In the genomic region with DNA sequence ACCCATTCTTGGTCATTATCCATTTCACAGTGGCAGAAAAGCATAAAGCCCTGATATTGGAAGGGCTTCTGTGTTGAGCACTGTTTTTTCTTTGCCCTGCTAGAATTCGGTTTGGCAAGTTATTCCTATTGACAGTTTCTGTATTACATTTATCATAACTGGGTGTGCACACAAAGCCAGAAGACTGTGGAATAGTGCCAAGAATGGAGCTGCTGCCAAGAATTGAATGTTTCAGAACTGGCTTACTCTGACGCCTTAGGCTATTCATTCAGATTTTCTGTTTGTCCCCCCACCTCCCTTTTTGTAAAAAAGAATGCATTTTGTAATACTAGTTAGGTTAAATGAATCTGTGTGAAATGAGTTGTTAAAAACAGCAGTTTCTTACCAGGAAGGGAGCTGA, we compare ENCODE assay signal across 10 cellular contexts. TPM values are rescaled to one million over a fixed set of nuclear protein-coding genes. Genes with fewer than 3 reads are reported as not detected.
DNase-seq lines count a peak whose midpoint lies in the region; ATAC-seq and TF ChIP-seq lines count a peak whose summit lies in the region.
"Had no signal": no experiment of that assay in that cellular context is flagged by ENCODE, and none has a peak within 500 bp of the region (broad histone marks: within the 10 kb centered on the region; RNA-seq: fewer than 3 reads in every experiment).

No MANE protein-coding gene starts in this region.

- DNase-seq in HFFc6: peak; percentile 74
- DNase-seq in foreskin melanocyte: peak; percentile 86
- peak; percentile 43 for DNase-seq in skeletal muscle cell (ENCODE audit: low read depth)
- DNase-seq in activated effector memory CD4-positive, alpha-beta T cell treated with anti-CD3 and anti-CD28 coated beads, Interleukin-2, amount 50 U/mL, for 16 hours: no peak
- DNase-seq in NK-92 (lab: John Stamatoyannopoulos, UW; ENCODE audit: unreplicated experiment): no peak
- DNase-seq: activated CD4-positive, alpha-beta T cell treated with anti-CD3 and anti-CD28 coated beads for 1 hour had no signal

- H3K27ac Mint-ChIP-seq in HFFc6: peak overlapping the region; percentile 56
- H3K27ac Mint-ChIP-seq in stimulated activated memory B cell treated with anti-CD40 and anti-IgM and Interleukin-4, amounts not matched to agents 10 μg/mL and 1 μg/mL and 100 μg/mL, for 72 hours: no peak overlapping the region

- peaks cover 55% of the 10 kb centered on the region for H3K36me3 Mint-ChIP-seq in HFFc6 (ENCODE audit: low read depth)
- peaks cover 74% of the 10 kb centered on the region for H3K36me3 Mint-ChIP-seq in stimulated activated memory B cell treated with anti-CD40 and anti-IgM and Interleukin-4, amounts not matched to agents 10 μg/mL and 1 μg/mL and 100 μg/mL, for 72 hours

- no peak overlapping the region for H3K4me3 ChIP-seq in skeletal muscle cell (ENCODE audit: low read depth, low read length)
- H3K4me3 ChIP-seq: ascending aorta had no signal

- H3K4me1 Mint-ChIP-seq in HFFc6 (ENCODE audit: low read depth): peaks cover 27% of the 10 kb centered on the region
- H3K4me1 Mint-ChIP-seq in stimulated activated memory B cell treated with anti-CD40 and anti-IgM and Interleukin-4, amounts not matched to agents 10 μg/mL and 1 μg/mL and 100 μg/mL, for 72 hours: peaks cover 12% of the 10 kb centered on the region

- ATAC-seq in stimulated activated memory B cell treated with anti-CD40 and anti-IgM and Interleukin-4, amounts not matched to agents 10 μg/mL and 1 μg/mL and 100 μg/mL, for 72 hours: no peak
- ATAC-seq in HG02610 (IDR thresholded peaks at IDR 0.05; ENCODE audit: unreplicated experiment): no peak

- H3K27me3 Mint-ChIP-seq in HFFc6 (ENCODE audit: insufficient read depth): no peaks in the 10 kb centered on the region
- no peaks in the 10 kb centered on the region for H3K27me3 Mint-ChIP-seq in stimulated activated memory B cell treated with anti-CD40 and anti-IgM and Interleukin-4, amounts not matched to agents 10 μg/mL and 1 μg/mL and 100 μg/mL, for 72 hours

- H3K4me3 Mint-ChIP-seq in HFFc6: no peak overlapping the region
- no peak overlapping the region for H3K4me3 Mint-ChIP-seq in stimulated activated memory B cell treated with anti-CD40 and anti-IgM and Interleukin-4, amounts not matched to agents 10 μg/mL and 1 μg/mL and 100 μg/mL, for 72 hours

- H3K9me3 Mint-ChIP-seq in HFFc6: no peaks in the 10 kb centered on the region
- H3K9me3 Mint-ChIP-seq in stimulated activated memory B cell treated with anti-CD40 and anti-IgM and Interleukin-4, amounts not matched to agents 10 μg/mL and 1 μg/mL and 100 μg/mL, for 72 hours: no peaks in the 10 kb centered on the region

- TF ChIP-seq CTCF in HFFc6 (IDR thresholded peaks at IDR 0.05) (no peak), VCaP (conservative IDR thresholded peaks at IDR 0.05) (no peak)

- peak overlapping the region; percentile 63 for H3K27ac ChIP-seq in VCaP
- H3K27ac ChIP-seq: ascending aorta had no signal

RNA-seq across cellular contexts. Expression of a gene that starts 12.7 kb away (rescaled TPM):
- total RNA-seq in HFFc6 (2021; fragmentation: NEBNext Ultra II Directional; extraction: Animal tissue kit (Norgen Biotek cat#: 25700)): 10 to 100 TPM; 17.6 to 25.1 (median 21.3) TPM

Comparison
In these comparisons a context has a peak if more than half of its experiments do, and no peak if none do; other contexts are left out.
1. DNase-seq: peak in HFFc6 (single experiment), foreskin melanocyte (single experiment) and skeletal muscle cell (single experiment); none in activated effector memory CD4-positive, alpha-beta T cell treated with anti-CD3 and anti-CD28 coated beads, Interleukin-2, amount 50 U/mL, for 16 hours (single experiment) and NK-92 (single experiment).